24 cellular contexts compared by ENCODE assay signal in the genomic region with DNA sequence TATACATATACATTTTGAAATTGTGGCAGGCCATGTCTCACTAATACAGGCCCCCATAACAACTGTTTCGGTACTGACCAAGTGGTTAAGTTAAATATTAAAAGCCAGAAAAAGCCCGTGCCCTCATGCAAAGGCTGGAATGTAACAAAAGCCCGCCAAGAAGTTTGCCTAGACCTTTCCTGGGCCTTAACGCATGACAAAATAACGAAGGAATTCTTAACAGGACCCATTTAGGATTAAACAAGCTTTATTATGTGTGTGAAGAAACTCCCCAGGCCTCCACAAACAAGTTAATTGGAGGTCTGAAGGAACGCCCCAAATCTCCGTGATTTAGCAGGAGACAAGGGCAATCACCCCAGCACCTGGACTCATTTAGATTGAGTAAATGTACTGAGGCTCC.
"Had no signal": no experiment of that assay in that cellular context is flagged by ENCODE, and none has a peak within 500 bp of the region (broad histone marks: within the 10 kb centered on the region; RNA-seq: fewer than 3 reads in every experiment).

No MANE protein-coding gene starts in this region.

- H3K27ac ChIP-seq: foreskin keratinocyte, ovary, SK-N-MC, spleen, testis, upper lobe of right lung had no signal

- H3K27ac Mint-ChIP-seq: activated CD4-positive, alpha-beta memory T cell treated with anti-CD3 and anti-CD28 coated beads for 36 hours; activated naive CD4-positive, alpha-beta T cell treated with anti-CD3 and anti-CD28 coated beads, Interleukin-2, amount 50 U/mL, for 72 hours; activated T-helper 1 cell treated with anti-CD3 and anti-CD28 coated beads, Interleukin-12 subunit alpha, Interleukin-12 subunit beta, Interleukin-2, Interleukin-4 antibody, amounts not matched to agents 30 ng/mL and 10 ng/mL and 1 ng/mL, durations not matched to agents 14 hours and 24 hours and 36 hours; dendritic cell treated with granulocyte-macrophage colony-stimulating factor and Interleukin-4, amounts not matched to agents 40 ng/mL and 50 ng/mL, for 4 days; immature natural killer cell; stimulated activated memory B cell treated with anti-CD40 and anti-IgM and Interleukin-4, amounts not matched to agents 10 μg/mL and 1 μg/mL and 100 μg/mL, for 72 hours; T-helper 2 cell treated with Interferon-gamma antibody and Interleukin-4, amounts not matched to agents 5 μg/mL and 100 μg/mL, for 36 hours had no signal

- H3K27me3 ChIP-seq: foreskin keratinocyte, ovary, spleen, testis, upper lobe of right lung had no signal

- H3K27me3 Mint-ChIP-seq: activated CD4-positive, alpha-beta memory T cell treated with anti-CD3 and anti-CD28 coated beads for 36 hours; dendritic cell treated with granulocyte-macrophage colony-stimulating factor and Interleukin-4, amounts not matched to agents 40 ng/mL and 50 ng/mL, for 4 days; stimulated activated memory B cell treated with anti-CD40 and anti-IgM and Interleukin-4, amounts not matched to agents 10 μg/mL and 1 μg/mL and 100 μg/mL, for 72 hours had no signal

- ATAC-seq: activated naive CD4-positive, alpha-beta T cell treated with anti-CD3 and anti-CD28 coated beads, Interleukin-2, amount 50 U/mL, for 72 hours; foreskin keratinocyte; left lobe of liver; stimulated activated memory B cell treated with anti-CD40 and anti-IgM and Interleukin-4, amounts not matched to agents 10 μg/mL and 1 μg/mL and 100 μg/mL, for 72 hours; upper lobe of right lung had no signal

- H3K36me3 Mint-ChIP-seq: activated CD4-positive, alpha-beta memory T cell treated with anti-CD3 and anti-CD28 coated beads for 36 hours; activated naive CD4-positive, alpha-beta T cell treated with anti-CD3 and anti-CD28 coated beads, Interleukin-2, amount 50 U/mL, for 72 hours; stimulated activated memory B cell treated with anti-CD40 and anti-IgM and Interleukin-4, amounts not matched to agents 10 μg/mL and 1 μg/mL and 100 μg/mL, for 72 hours had no signal

- H3K9me3 Mint-ChIP-seq: activated CD4-positive, alpha-beta memory T cell treated with anti-CD3 and anti-CD28 coated beads for 36 hours; activated naive CD4-positive, alpha-beta T cell treated with anti-CD3 and anti-CD28 coated beads, Interleukin-2, amount 50 U/mL, for 72 hours; dendritic cell treated with granulocyte-macrophage colony-stimulating factor and Interleukin-4, amounts not matched to agents 40 ng/mL and 50 ng/mL, for 4 days; T-helper 2 cell treated with Interferon-gamma antibody and Interleukin-4, amounts not matched to agents 5 μg/mL and 100 μg/mL, for 36 hours had no signal

- H3K4me3 Mint-ChIP-seq: activated CD4-positive, alpha-beta memory T cell treated with anti-CD3 and anti-CD28 coated beads for 36 hours; activated T-helper 1 cell treated with anti-CD3 and anti-CD28 coated beads, Interleukin-12 subunit alpha, Interleukin-12 subunit beta, Interleukin-2, Interleukin-4 antibody, amounts not matched to agents 30 ng/mL and 10 ng/mL and 1 ng/mL, durations not matched to agents 14 hours and 24 hours and 36 hours; dendritic cell treated with granulocyte-macrophage colony-stimulating factor and Interleukin-4, amounts not matched to agents 40 ng/mL and 50 ng/mL, for 4 days; immature natural killer cell; neural crest cell; stimulated activated memory B cell treated with anti-CD40 and anti-IgM and Interleukin-4, amounts not matched to agents 10 μg/mL and 1 μg/mL and 100 μg/mL, for 72 hours; T-helper 2 cell treated with Interferon-gamma antibody and Interleukin-4, amounts not matched to agents 5 μg/mL and 100 μg/mL, for 36 hours had no signal

- H3K9me3 ChIP-seq: ovary, testis, upper lobe of right lung had no signal

- H3K36me3 ChIP-seq: ovary, spleen, upper lobe of right lung had no signal

- H3K4me1 ChIP-seq: spleen, testis, upper lobe of right lung had no signal

- H3K4me1 Mint-ChIP-seq: immature natural killer cell; neural crest cell; stimulated activated memory B cell treated with anti-CD40 and anti-IgM and Interleukin-4, amounts not matched to agents 10 μg/mL and 1 μg/mL and 100 μg/mL, for 72 hours had no signal

- FAIRE-seq: bronchial epithelial cell had no signal

- H3K4me3 ChIP-seq: ovary, SK-N-MC, spleen, testis, upper lobe of right lung had no signal

- DNase-seq: activated CD4-positive, alpha-beta memory T cell treated with anti-CD3 and anti-CD28 coated beads for 36 hours; activated CD4-positive, alpha-beta T cell treated with anti-CD3 and anti-CD28 coated beads for 4 hours; activated gamma-delta T cell treated with Interleukin-2 at 50 U/mL for 16 hours; activated T-cell treated with anti-CD3 and anti-CD28 coated beads for 4 hours; effector memory CD4-positive, alpha-beta T cell; foreskin keratinocyte; glutamatergic neuron; hypothalamus; immature natural killer cell; mammary epithelial cell; ovary; spleen; stimulated activated CD4-positive, alpha-beta T cell treated with anti-CD3 and anti-CD28 coated beads, Interleukin-4, amount 100 ng/mL, for 4 hours; testis; upper lobe of right lung had no signal
